Comparison of ENCODE assay signal across 1 cellular context in genomic region chr19:48330012-48330681, GRCh38.
TF ChIP-seq lines count a peak whose summit lies in the region.

No MANE protein-coding gene starts in this region.

TF ChIP-seq in endothelial cell of umbilical vein, 7 proteins besides CTCF, POLR2A, EP300 and RAD21:
- TF ChIP-seq JUN (IDR thresholded peaks at IDR 0.05; ENCODE audit: borderline replicate concordance, insufficient read depth, insufficient read length, low read depth) (no peak), GATA2 (IDR thresholded peaks at IDR 0.05; ENCODE audit: insufficient read depth, insufficient read length, low read depth, low read length) (no peak), POLR2AphosphoS5 (IDR thresholded peaks at IDR 0.05; ENCODE audit: insufficient read depth, low read depth, low read length) (no peak), FOS (IDR thresholded peaks at IDR 0.05; ENCODE audit: borderline replicate concordance, insufficient read depth, low read length) (no peak), MYC (IDR thresholded peaks at IDR 0.05; ENCODE audit: low read depth, low read length) (no peak), MAX (IDR thresholded peaks at IDR 0.05; ENCODE audit: insufficient read depth, insufficient read length) (no peak), EZH2 (IDR thresholded peaks at IDR 0.05; ENCODE audit: borderline replicate concordance, low read depth, low read length, severe bottlenecking) (no peak)
